9 cellular contexts compared by ENCODE assay signal in the genomic region with DNA sequence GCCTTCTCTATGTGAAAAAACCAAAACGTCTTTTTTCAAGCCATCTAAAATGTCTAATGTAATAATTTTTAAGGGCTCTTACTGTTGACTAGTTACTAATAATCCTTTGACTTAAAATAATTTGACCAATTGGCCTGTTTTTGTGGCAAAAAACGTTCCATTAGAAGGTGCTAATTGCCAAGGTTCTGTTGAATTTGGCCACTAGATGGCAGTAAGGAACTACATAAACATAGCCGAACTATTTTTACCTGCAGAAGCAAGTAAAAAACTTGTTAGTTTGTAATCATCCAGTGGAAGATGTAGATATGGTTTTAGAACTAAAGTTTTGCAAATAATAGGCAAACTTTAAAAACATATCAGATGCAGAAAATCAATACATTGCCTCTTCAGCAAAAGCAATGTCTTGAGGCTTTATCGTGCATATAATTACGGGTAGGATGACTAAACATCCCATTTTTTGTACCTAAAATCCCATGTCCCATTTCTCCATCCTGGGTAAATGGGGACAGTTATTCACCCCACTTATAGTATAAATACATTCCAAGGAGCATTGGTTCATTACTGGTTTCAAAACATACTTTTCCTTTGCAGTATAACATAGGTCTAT. TPM values are rescaled to one million over a fixed set of nuclear protein-coding genes. Genes with fewer than 3 reads are reported as not detected.
DNase-seq lines count a peak whose midpoint lies in the region; ATAC-seq and TF ChIP-seq lines count a peak whose summit lies in the region.
"Had no signal": no experiment of that assay in that cellular context is flagged by ENCODE, and none has a peak within 500 bp of the region (broad histone marks: within the 10 kb centered on the region; RNA-seq: fewer than 3 reads in every experiment).

No MANE protein-coding gene starts in this region.

- no peak overlapping the region for H3K4me2 ChIP-seq in OCI-LY1 (ENCODE audit: low read length)

- no peaks in the 10 kb centered on the region for H3K4me1 ChIP-seq in HEK293 (ENCODE audit: control insufficient read depth, insufficient read depth, low read length)
- no peaks in the 10 kb centered on the region for H3K4me1 ChIP-seq in OCI-LY1 (ENCODE audit: insufficient read depth, low read length, severe bottlenecking)

- no peaks in the 10 kb centered on the region for H3K36me3 Mint-ChIP-seq in mesothelial cell of epicardium
- H3K36me3 Mint-ChIP-seq: CD8-positive, alpha-beta memory T cell had no signal

- no peaks in the 10 kb centered on the region for H3K9me3 ChIP-seq in HEK293 (ENCODE audit: control insufficient read depth, insufficient read depth, low read depth, low read length)
- no peaks in the 10 kb centered on the region for H3K9me3 ChIP-seq in OCI-LY1 (ENCODE audit: low read length)

- TF ChIP-seq CTCF in HEK293 (tag by site-specific recombination; IDR thresholded peaks at IDR 0.05): peak; percentile 23; the same call in 1 of the 2 replicates
- TF ChIP-seq CTCF in OCI-LY1 (IDR thresholded peaks at IDR 0.05; ENCODE audit: low read length): peak; percentile 67
- TF ChIP-seq CTCF in mesothelial cell of epicardium (IDR thresholded peaks at IDR 0.05; ENCODE audit: unreplicated experiment): peak; percentile 91

- no peak overlapping the region for H3K27ac ChIP-seq in HEK293 (ENCODE audit: extremely low read depth, low read depth, low read length)
- no peak overlapping the region for H3K27ac ChIP-seq in OCI-LY1 (ENCODE audit: low read depth, low read length, poor library complexity, severe bottlenecking)

- H3K27me3 ChIP-seq in OCI-LY1 (ENCODE audit: insufficient read depth, low read length): no peaks in the 10 kb centered on the region

- H3K9me3 Mint-ChIP-seq in mesothelial cell of epicardium: no peaks in the 10 kb centered on the region
- H3K9me3 Mint-ChIP-seq: CD8-positive, alpha-beta memory T cell had no signal

- no peak for ATAC-seq in GM21576 (IDR thresholded peaks at IDR 0.05; ENCODE audit: unreplicated experiment)

- no peak overlapping the region for H3K4me3 Mint-ChIP-seq in mesothelial cell of epicardium

- H3K9me2 ChIP-seq in OCI-LY1 (ENCODE audit: low read depth, low read length): no peaks in the 10 kb centered on the region

- no peaks in the 10 kb centered on the region for H3K79me2 ChIP-seq in OCI-LY1 (ENCODE audit: insufficient read depth, low read length)

- no peaks in the 10 kb centered on the region for H3K27me3 Mint-ChIP-seq in mesothelial cell of epicardium (ENCODE audit: low read depth)

- H4K20me1 ChIP-seq in OCI-LY1 (ENCODE audit: insufficient read depth, low read length): no peaks in the 10 kb centered on the region

- H3K36me3 ChIP-seq in HEK293 (ENCODE audit: control insufficient read depth in 2 of 2, insufficient read depth in 1 of 2, low read length in 2 of 2): no peaks in the 10 kb centered on the region
- no peaks in the 10 kb centered on the region for H3K36me3 ChIP-seq in OCI-LY1 (ENCODE audit: insufficient read depth, low read length)

- H3K4me3 ChIP-seq in HEK293 (ENCODE audit: low read depth, low read length) (no peak overlapping the region), OCI-LY1 (ENCODE audit: low read depth, low read length, poor library complexity, severe bottlenecking) (no peak overlapping the region)

- no peak overlapping the region for H3K9ac ChIP-seq in OCI-LY1 (ENCODE audit: low read length)

- DNase-seq in NCI-H2171 treated with DMSO at 0.1 percent for 48 hours (lab: John Stamatoyannopoulos, UW): peak; percentile 37
- DNase-seq in NCI-H2171 (lab: John Stamatoyannopoulos, UW): no peak
- peak; percentile 82 for DNase-seq in dermis blood vessel endothelial cell
- no peak for DNase-seq in mesothelial cell of epicardium (ENCODE audit: low spot score in 2 of 2, unreplicated experiment in 2 of 2)
- DNase-seq in activated CD8-positive, alpha-beta memory T cell treated with anti-CD3 and anti-CD28 coated beads for 24 hours: no peak

- CTCF ChIA-PET in HEK293 (lab: Yijun Ruan, JAX): interaction anchor here (0.7 to 4.4 kb wide), 5 partner anchors 81 to 240 kb away, joined by 3 to 21 read pairs (median 4); no protein-coding TSS in a partner anchor

- H3F3A ChIP-seq in OCI-LY1 (ENCODE audit: insufficient read depth, low read length): no peaks in the 10 kb centered on the region

- H3K4me1 Mint-ChIP-seq in mesothelial cell of epicardium: peaks cover 12% of the 10 kb centered on the region
- H3K4me1 Mint-ChIP-seq: CD8-positive, alpha-beta memory T cell had no signal

- H3K27ac Mint-ChIP-seq in mesothelial cell of epicardium: no peak overlapping the region
- H3K27ac Mint-ChIP-seq: CD8-positive, alpha-beta memory T cell had no signal

- POLR2A ChIA-PET in HEK293 (lab: Yijun Ruan, JAX): no interaction called here

- H2AFZ ChIP-seq in OCI-LY1 (ENCODE audit: low read length): no peak overlapping the region

TF ChIP-seq in HEK293, 187 proteins besides CTCF, POLR2A, EP300 and RAD21:
- TF ChIP-seq, protein P1, sequence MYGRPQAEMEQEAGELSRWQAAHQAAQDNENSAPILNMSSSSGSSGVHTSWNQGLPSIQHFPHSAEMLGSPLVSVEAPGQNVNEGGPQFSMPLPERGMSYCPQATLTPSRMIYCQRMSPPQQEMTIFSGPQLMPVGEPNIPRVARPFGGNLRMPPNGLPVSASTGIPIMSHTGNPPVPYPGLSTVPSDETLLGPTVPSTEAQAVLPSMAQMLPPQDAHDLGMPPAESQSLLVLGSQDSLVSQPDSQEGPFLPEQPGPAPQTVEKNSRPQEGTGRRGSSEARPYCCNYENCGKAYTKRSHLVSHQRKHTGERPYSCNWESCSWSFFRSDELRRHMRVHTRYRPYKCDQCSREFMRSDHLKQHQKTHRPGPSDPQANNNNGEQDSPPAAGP (tag by site-specific recombination; IDR thresholded peaks at IDR 0.05): no peak
- peak; percentile 88 for TF ChIP-seq ZNF654 (tag by site-specific recombination; IDR thresholded peaks at IDR 0.05; ENCODE audit: low read depth)

RNA-seq across cellular contexts. Expression of gene PROM1, which starts 57.6 kb away (rescaled TPM):
- total RNA-seq in dermis blood vessel endothelial cell (0.14 and 1.0 TPM in 2 replicates), mesothelial cell of epicardium (11.6 to 13.7 TPM (median 12.4 TPM) in 3 replicates)

Comparison
In these comparisons a context has a peak if more than half of its experiments do, and no peak if none do; other contexts are left out.
1. DNase-seq: peak in NCI-H2171 treated with DMSO at 0.1 percent for 48 hours (single experiment) and dermis blood vessel endothelial cell (single experiment); none in NCI-H2171 (single experiment), mesothelial cell of epicardium (0 of 2) and activated CD8-positive, alpha-beta memory T cell treated with anti-CD3 and anti-CD28 coated beads for 24 hours (single experiment).
2. CTCF ChIP-seq: peak in every context shown above with its lines; median percentile 91 in mesothelial cell of epicardium; 67 in OCI-LY1; 23 in HEK293.